Comparison of ENCODE assay signal across 8 cellular contexts in the genomic region with DNA sequence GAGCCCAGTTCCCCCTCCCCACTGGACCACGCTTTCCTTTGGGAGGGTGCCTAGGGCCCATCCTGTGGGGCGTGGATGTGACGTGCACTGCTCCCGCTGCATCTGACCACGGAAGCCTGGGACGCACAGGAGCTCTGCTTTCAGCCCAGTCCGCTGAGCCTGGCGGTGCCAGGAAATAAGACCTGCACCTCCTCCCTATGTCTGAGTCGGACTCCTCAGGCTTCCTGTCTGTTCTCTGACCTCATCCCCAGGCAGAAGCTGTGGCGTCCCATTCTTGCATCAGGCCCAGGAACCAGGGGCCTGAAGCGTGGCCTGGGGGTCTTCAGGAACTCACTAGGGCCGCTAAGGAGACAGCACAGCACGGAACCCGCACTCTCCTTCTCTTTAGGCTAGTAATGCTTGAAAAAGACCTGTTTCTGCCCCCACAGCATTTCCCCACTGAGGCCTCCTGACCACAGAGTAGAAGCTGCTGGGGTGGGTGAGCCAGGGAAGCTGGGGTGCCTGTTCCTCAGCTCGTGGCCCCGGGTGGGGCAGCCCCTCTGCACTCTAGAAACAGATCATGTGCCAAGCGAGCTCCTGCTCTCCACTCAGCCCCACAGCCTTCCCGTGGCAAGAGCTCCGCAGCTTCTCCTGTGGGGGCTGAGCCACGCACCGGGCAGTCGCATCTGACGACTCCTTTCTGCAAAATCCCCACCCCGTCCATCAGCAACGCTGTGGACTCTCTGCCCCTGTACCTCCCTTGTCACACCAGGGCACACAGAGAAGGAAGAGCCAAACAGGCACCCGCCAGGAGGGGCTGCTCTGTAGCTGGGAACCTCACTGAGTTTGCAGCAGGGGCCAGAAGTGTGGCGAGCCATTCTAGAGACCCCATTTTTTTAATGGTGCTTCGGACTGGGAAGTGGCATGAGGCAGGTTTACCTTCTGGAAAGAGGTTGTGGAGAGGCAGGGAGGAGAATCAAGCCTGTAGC. TPM values are rescaled to one million over a fixed set of nuclear protein-coding genes. Genes with fewer than 3 reads are reported as not detected.
A peak's percentile ranks its signal among the peaks of the same experiment; 100 is the strongest.
DNase-seq lines count a peak whose midpoint lies in the region; ATAC-seq and TF ChIP-seq lines count a peak whose summit lies in the region.

No MANE protein-coding gene starts in this region.

- H3K27me3 Mint-ChIP-seq in chondrocyte (ENCODE audit: low read depth) (no peaks in the 10 kb centered on the region), progenitor cell of endocrine pancreas (peaks cover 22% of the 10 kb centered on the region)

- no peaks in the 10 kb centered on the region for H3K79me2 ChIP-seq in OCI-LY3 (ENCODE audit: low read length)

- H3K9me3 Mint-ChIP-seq in chondrocyte (ENCODE audit: low read depth) (no peaks in the 10 kb centered on the region), progenitor cell of endocrine pancreas (ENCODE audit: low read depth) (no peaks in the 10 kb centered on the region)

- DNase-seq in chondrocyte (ENCODE audit: low spot score) (no peak), non-pigmented ciliary epithelial cell (ENCODE audit: low read depth) (peak; percentile 60), progenitor cell of endocrine pancreas (ENCODE audit: low spot score, unreplicated experiment) (no peak)
- no peak for DNase-seq in stimulated activated naive CD4-positive, alpha-beta T cell treated with Interleukin-2 at 50 U/mL for 16 hours (lab: John Stamatoyannopoulos, UW)
- no peak for DNase-seq in activated effector memory CD4-positive, alpha-beta T cell treated with anti-CD3 and anti-CD28 coated beads, Interleukin-2, amount 50 U/mL, for 16 hours

- no peaks in the 10 kb centered on the region for H3K9me3 ChIP-seq in OCI-LY3 (ENCODE audit: insufficient read depth, low read length)

- no peak overlapping the region for H3K9ac ChIP-seq in OCI-LY3 (ENCODE audit: low read length)

- H3K27ac ChIP-seq in OCI-LY3 (ENCODE audit: low read length): no peak overlapping the region

- H3K27ac Mint-ChIP-seq in chondrocyte (ENCODE audit: unreplicated experiment) (peak overlapping the region; percentile 91), progenitor cell of endocrine pancreas (no peak overlapping the region)

- H3K27me3 ChIP-seq in OCI-LY3 (ENCODE audit: low read depth, low read length): no peaks in the 10 kb centered on the region

- H3K36me3 Mint-ChIP-seq in chondrocyte (ENCODE audit: low read depth) (no peaks in the 10 kb centered on the region), progenitor cell of endocrine pancreas (ENCODE audit: insufficient read depth) (no peaks in the 10 kb centered on the region)

- no peaks in the 10 kb centered on the region for H4K20me1 ChIP-seq in OCI-LY3 (ENCODE audit: insufficient read depth, low read length)

- TF ChIP-seq CTCF in GM12875 (IDR thresholded peaks at IDR 0.05; ENCODE audit: borderline replicate concordance, insufficient read depth, low read depth, low read length) (no peak), OCI-LY3 (IDR thresholded peaks at IDR 0.05; ENCODE audit: low read depth, low read length) (no peak), chondrocyte (IDR thresholded peaks at IDR 0.05) (no peak), progenitor cell of endocrine pancreas (IDR thresholded peaks at IDR 0.05; ENCODE audit: unreplicated experiment) (no peak)

- H3K4me1 ChIP-seq in OCI-LY3 (ENCODE audit: low read length): 0 out of 2 replicates have a peak, but pooled peaks cover 4% of the 10 kb centered on the region

- H2AFZ ChIP-seq in OCI-LY3 (ENCODE audit: low read depth, low read length): peak overlapping the region; percentile 30; the same call in 1 of the 2 replicates

- H3K4me3 Mint-ChIP-seq in chondrocyte (ENCODE audit: unreplicated experiment): no peak overlapping the region
- no peak overlapping the region for H3K4me3 Mint-ChIP-seq in progenitor cell of endocrine pancreas (ENCODE audit: low read depth)

- no peak for ATAC-seq in HG03520 (IDR thresholded peaks at IDR 0.05; ENCODE audit: unreplicated experiment)

- H3K36me3 ChIP-seq in OCI-LY3 (replicated peaks; ENCODE audit: low read depth, low read length): no peaks in the 10 kb centered on the region

- H3K4me3 ChIP-seq in GM12875 (ENCODE audit: low read depth, low read length): peak overlapping the region; percentile 21
- no peak overlapping the region for H3K4me3 ChIP-seq in OCI-LY3 (ENCODE audit: low read length)

- H3K4me1 Mint-ChIP-seq in chondrocyte (ENCODE audit: low read depth): peaks cover 45% of the 10 kb centered on the region
- no peaks in the 10 kb centered on the region for H3K4me1 Mint-ChIP-seq in progenitor cell of endocrine pancreas (ENCODE audit: low read depth)

- peak overlapping the region; percentile 3; the same call in 1 of the 2 replicates for H3K4me2 ChIP-seq in OCI-LY3 (ENCODE audit: low read length)

RNA-seq across cellular contexts. Expression of a gene that starts 22.6 kb away (rescaled TPM):
- total RNA-seq in chondrocyte: 0.51 to 1.1 TPM (median 1.1 TPM) in 3 replicates
- 0.22 TPM in 1 of 2 replicates, not detected in the other for total RNA-seq in progenitor cell of endocrine pancreas

RNA-seq across cellular contexts. Expression of a gene that starts 27.2 kb away (rescaled TPM):
- total RNA-seq in chondrocyte (0.38 to 0.77 TPM (median 0.50 TPM) in 3 replicates), progenitor cell of endocrine pancreas (not detected in 2 replicates)

RNA-seq across cellular contexts. Expression of a gene that starts 54.3 kb away (rescaled TPM):
- total RNA-seq in chondrocyte (not detected in 3 replicates), progenitor cell of endocrine pancreas (not detected in 2 replicates)

RNA-seq across cellular contexts. Expression of a gene that starts 58.1 kb away (rescaled TPM):
- 3.0 to 6.1 TPM (median 3.3 TPM) in 3 replicates for total RNA-seq in chondrocyte
- 6.2 and 6.3 TPM in 2 replicates for total RNA-seq in progenitor cell of endocrine pancreas
